9 cellular contexts compared by ENCODE assay signal in the genomic region with DNA sequence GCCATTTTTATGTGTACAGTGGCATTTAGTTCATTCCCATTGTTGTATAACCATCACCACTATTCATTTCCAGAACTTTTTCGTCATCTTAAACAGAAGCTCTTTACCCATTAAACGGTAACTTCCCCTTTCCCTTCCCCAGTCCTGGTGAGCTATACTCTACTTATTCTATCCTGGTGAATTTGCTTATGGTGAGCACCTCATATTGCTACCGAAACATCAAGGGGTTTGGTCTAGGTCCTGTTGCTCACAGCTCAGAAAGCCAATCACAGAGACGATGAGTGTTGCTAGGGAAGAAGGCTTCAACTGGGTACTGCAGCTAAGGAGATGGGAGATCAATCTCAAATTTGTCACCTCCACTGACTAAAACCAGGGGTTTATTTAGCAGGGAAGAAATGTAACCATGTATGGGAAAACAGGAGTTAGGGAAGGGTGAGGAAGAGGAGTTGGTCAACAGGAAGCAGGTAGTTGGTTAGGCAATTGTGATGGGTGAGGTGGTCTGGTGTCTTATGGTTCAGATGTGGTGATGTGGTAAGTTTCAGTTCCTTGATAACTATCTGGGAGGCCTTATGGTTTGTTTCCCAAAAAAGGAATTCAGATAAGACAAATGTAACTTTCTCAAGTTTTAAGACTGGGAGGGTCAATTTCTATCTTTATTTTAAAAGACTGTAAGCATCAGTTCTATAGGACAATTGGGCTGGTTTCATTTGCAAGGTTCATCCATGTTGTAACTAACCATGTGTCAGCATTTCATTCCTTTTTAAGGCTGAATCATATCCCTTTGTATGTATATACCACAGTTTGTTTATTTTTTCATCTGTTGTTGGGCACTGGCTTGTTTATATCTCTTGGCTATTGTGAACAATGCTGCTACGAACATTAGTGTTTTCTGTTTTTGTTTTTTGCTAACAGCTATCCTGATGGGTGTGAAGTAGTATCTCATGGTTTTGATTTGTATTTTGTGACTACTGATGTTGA. TPM values are rescaled to one million over a fixed set of nuclear protein-coding genes. Genes with fewer than 3 reads are reported as not detected.
DNase-seq lines count a peak whose midpoint lies in the region; ATAC-seq and TF ChIP-seq lines count a peak whose summit lies in the region.
"Had no signal": no experiment of that assay in that cellular context is flagged by ENCODE, and none has a peak within 500 bp of the region (broad histone marks: within the 10 kb centered on the region; RNA-seq: fewer than 3 reads in every experiment).

No MANE protein-coding gene starts in this region.

- H3K4me1 ChIP-seq in CD4-positive, alpha-beta memory T cell (ENCODE audit: insufficient read depth, low read length) = no peaks in the 10 kb centered on the region
- H3K4me1 ChIP-seq in testis = no peaks in the 10 kb centered on the region

- no peaks in the 10 kb centered on the region for H3K27me3 Mint-ChIP-seq in CD4-positive, alpha-beta memory T cell
- H3K27me3 Mint-ChIP-seq in activated B cell treated with CpG ODN at 0.5 μM for 24 hours = no peaks in the 10 kb centered on the region

- TF ChIP-seq CTCF in activated B cell treated with CpG ODN at 0.5 μM for 24 hours (IDR thresholded peaks at IDR 0.05) (no peak), testis (IDR thresholded peaks at IDR 0.05) (no peak)

- peaks cover 10 to 13% (median 11%) of the 10 kb centered on the region in 4 donors for H3K4me1 Mint-ChIP-seq in CD4-positive, alpha-beta memory T cell
- H3K4me1 Mint-ChIP-seq in activated B cell treated with CpG ODN at 0.5 μM for 24 hours = peaks cover 17% of the 10 kb centered on the region

- WGBS in testis, 2 donors = 89 to 92% methylated on average over 5 of the region's 5 CpGs

- no peak overlapping the region for H3K4me3 ChIP-seq in CD4-positive, alpha-beta memory T cell (ENCODE audit: low read length in 2 of 2)
- no peak overlapping the region for H3K4me3 ChIP-seq in testis

- H3K36me3 Mint-ChIP-seq in CD4-positive, alpha-beta memory T cell = peaks cover 3 to 7% of the 10 kb centered on the region in 2 donors
- H3K36me3 Mint-ChIP-seq in activated B cell treated with CpG ODN at 0.5 μM for 24 hours (ENCODE audit: low read depth) = peaks cover 2% of the 10 kb centered on the region

- peak overlapping the region in 4 of 7 donors; percentile 2 to 88 (median 79) for H3K27ac Mint-ChIP-seq in CD4-positive, alpha-beta memory T cell
- H3K27ac Mint-ChIP-seq in activated B cell treated with CpG ODN at 0.5 μM for 24 hours = peak overlapping the region; percentile 89

- H3K27ac ChIP-seq in CD4-positive, alpha-beta memory T cell (ENCODE audit: low read depth, low read length) = no peak overlapping the region
- H3K27ac ChIP-seq in testis = no peak overlapping the region

- intact Hi-C loops in CD4-positive, alpha-beta memory T cell (cut with micrococcal nuclease) = no loop called here
- intact Hi-C loops in activated B cell treated with CpG ODN at 0.5 μM for 24 hours (cut with micrococcal nuclease) = no loop called here
- intact Hi-C loops in testis (cut with DNase I; ENCODE audit: low total_unique reads) = no loop called here

- no peak for DNase-seq in CD4-positive, alpha-beta memory T cell
- DNase-seq in activated B cell treated with CpG ODN at 0.5 μM for 24 hours = no peak
- DNase-seq in testis = no peak
- no peak for DNase-seq in nucleus accumbens (lab: John Stamatoyannopoulos, UW)
- no peak for DNase-seq in activated effector memory CD4-positive, alpha-beta T cell treated with Interleukin-2 at 50 U/mL for 16 hours
- DNase-seq in activated CD4-positive, alpha-beta T cell treated with anti-CD3 and anti-CD28 coated beads for 4 hours = no peak
- DNase-seq: caudate nucleus had no signal

- no peaks in the 10 kb centered on the region for H3K27me3 ChIP-seq in CD4-positive, alpha-beta memory T cell (ENCODE audit: insufficient read depth, low read length)
- H3K27me3 ChIP-seq in testis = no peaks in the 10 kb centered on the region

- no peaks in the 10 kb centered on the region for H3K9me3 ChIP-seq in CD4-positive, alpha-beta memory T cell (ENCODE audit: control insufficient read depth in 1 of 2, low read length in 2 of 2)
- no peaks in the 10 kb centered on the region for H3K9me3 ChIP-seq in testis

- no peaks in the 10 kb centered on the region for H3K9me3 Mint-ChIP-seq in CD4-positive, alpha-beta memory T cell
- H3K9me3 Mint-ChIP-seq in activated B cell treated with CpG ODN at 0.5 μM for 24 hours = no peaks in the 10 kb centered on the region

- no peak overlapping the region for H3K4me3 Mint-ChIP-seq in CD4-positive, alpha-beta memory T cell
- peak overlapping the region; percentile 52 for H3K4me3 Mint-ChIP-seq in activated B cell treated with CpG ODN at 0.5 μM for 24 hours

- POLR2A ChIA-PET in CD4-positive, alpha-beta memory T cell (lab: Charles Lee; ENCODE audit: partially characterized antibody) = no interaction called here
- POLR2A ChIA-PET in activated B cell treated with CpG ODN at 0.5 μM for 24 hours (lab: Charles Lee) = interaction anchor here (0.8 kb wide), 1 partner anchor 787 kb away, joined by 3 read pairs; no protein-coding TSS in a partner anchor

- no peaks in the 10 kb centered on the region for H3K36me3 ChIP-seq in CD4-positive, alpha-beta memory T cell (ENCODE audit: insufficient read depth, low read length)
- no peaks in the 10 kb centered on the region for H3K36me3 ChIP-seq in testis (ENCODE audit: low read depth, missing control alignments)

- no peak for TF ChIP-seq POLR2A in testis (IDR thresholded peaks at IDR 0.05)

- peak; percentile 92 for ATAC-seq in GM19395 (IDR thresholded peaks at IDR 0.05; ENCODE audit: unreplicated experiment)
- ATAC-seq in HG03135 (IDR thresholded peaks at IDR 0.05; ENCODE audit: unreplicated experiment) = peak; percentile 63
- ATAC-seq in activated B cell treated with CpG ODN at 0.5 μM for 24 hours (ENCODE audit: low read depth) = peak; percentile 99

- CTCF ChIA-PET in CD4-positive, alpha-beta memory T cell (lab: Charles Lee; ENCODE audit: partially characterized antibody) = no interaction called here
- CTCF ChIA-PET in activated B cell treated with CpG ODN at 0.5 μM for 24 hours (lab: Charles Lee) = no interaction called here

RNA-seq across cellular contexts. Expression of a gene that starts 46.4 kb away (rescaled TPM):
- total RNA-seq in CD4-positive, alpha-beta memory T cell = not detected
- not detected for polyA plus RNA-seq in CD4-positive, alpha-beta memory T cell
- 0.35 TPM in 1 of 2 replicates, not detected in the other for total RNA-seq in activated B cell treated with CpG ODN at 0.5 μM for 24 hours
- 10 to 100 TPM in 1 of 2 donors, 1 to 10 TPM in 1; 8.7 to 13.1 TPM for total RNA-seq in testis
- polyA plus RNA-seq in testis (ENCODE audit: insufficient read depth, low read depth, low replicate concordance) = 8.6 TPM
